ENCODE assay signal across 13 cellular contexts in the genomic region with DNA sequence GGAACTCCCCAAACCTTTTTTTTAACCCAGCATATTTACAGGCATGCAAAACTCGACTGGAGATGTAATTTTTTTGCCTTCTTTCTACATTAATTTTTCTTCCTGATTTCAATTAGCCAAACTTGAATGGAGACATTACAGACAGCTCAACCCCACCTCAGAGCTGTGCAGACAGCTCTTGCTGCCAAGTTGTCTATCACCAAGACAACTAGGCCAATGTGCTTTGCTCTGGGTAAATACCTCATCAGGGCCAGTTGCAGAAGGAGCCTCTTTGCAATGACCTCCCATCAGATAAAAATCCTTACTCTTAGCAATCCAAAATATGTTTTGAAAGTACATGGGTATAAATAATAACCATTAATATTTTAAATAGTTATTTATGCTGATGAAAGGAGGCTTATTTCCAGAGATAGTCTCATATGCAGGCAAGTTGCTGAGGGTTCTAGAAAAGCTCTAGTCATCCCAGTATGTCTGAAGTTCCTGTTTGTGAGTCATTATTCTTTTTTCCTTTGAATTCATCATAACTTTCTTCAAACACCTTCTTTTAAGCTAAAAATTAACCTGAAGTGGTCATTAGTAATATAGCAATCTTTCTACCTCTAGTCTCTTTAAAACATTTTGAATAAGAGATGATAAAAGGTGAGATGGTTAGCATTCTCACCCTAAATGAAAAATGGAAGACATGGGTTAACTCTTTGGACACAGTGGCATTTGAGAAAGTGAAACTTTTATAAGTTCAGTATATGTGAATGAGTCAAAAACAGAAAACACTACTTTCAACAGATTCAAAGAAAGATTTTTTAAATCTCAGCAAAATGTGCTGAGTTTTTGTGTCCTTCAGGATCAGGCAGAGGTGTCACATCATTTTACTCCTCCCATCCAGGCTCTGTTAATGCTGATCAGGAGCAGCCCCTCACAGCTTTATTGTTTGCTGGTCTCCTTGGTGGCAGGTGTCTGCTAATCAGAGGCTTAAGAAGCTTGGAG.
DNase-seq lines count a peak whose midpoint lies in the region; ATAC-seq, FAIRE-seq and TF ChIP-seq lines count a peak whose summit lies in the region.
"Had no signal": no experiment of that assay in that cellular context is flagged by ENCODE, and none has a peak within 500 bp of the region (broad histone marks: within the 10 kb centered on the region; RNA-seq: fewer than 3 reads in every experiment).

No MANE protein-coding gene starts in this region.

- H2AFZ ChIP-seq in astrocyte (ENCODE audit: low read depth, low read length) = no peak overlapping the region

- H3K36me3 ChIP-seq in astrocyte (ENCODE audit: insufficient read depth, low read length) = no peaks in the 10 kb centered on the region
- H3K36me3 ChIP-seq: right lobe of liver had no signal

- H3K4me3 ChIP-seq in astrocyte (ENCODE audit: insufficient read depth, low read depth, low read length) = no peak overlapping the region
- H3K4me3 ChIP-seq: right lobe of liver, testis had no signal

- H3K4me3 Mint-ChIP-seq in astrocyte (ENCODE audit: unreplicated experiment) = no peak overlapping the region
- H3K4me3 Mint-ChIP-seq: CD4-positive, CD25-positive, alpha-beta regulatory T cell had no signal

- no peaks in the 10 kb centered on the region for H3K4me1 ChIP-seq in astrocyte (ENCODE audit: insufficient read depth, low read length)
- H3K4me1 ChIP-seq: right lobe of liver, testis had no signal

- no peaks in the 10 kb centered on the region for H3K79me2 ChIP-seq in astrocyte (ENCODE audit: insufficient read depth, low read length)

- DNase-seq in astrocyte (ENCODE audit: low read depth) = no peak
- DNase-seq in H4 (ENCODE audit: low spot score) = no peak
- no peak for DNase-seq in anterior cingulate cortex (lab: John Stamatoyannopoulos, UW)
- DNase-seq: CD4-positive, CD25-positive, alpha-beta regulatory T cell; effector memory CD4-positive, alpha-beta T cell; right lobe of liver; T1000; testis had no signal

- H3K4me1 Mint-ChIP-seq in astrocyte (ENCODE audit: low read depth, unreplicated experiment) = peaks cover 3% of the 10 kb centered on the region
- H3K4me1 Mint-ChIP-seq: CD4-positive, CD25-positive, alpha-beta regulatory T cell had no signal

- no peak for TF ChIP-seq CTCF in astrocyte (IDR thresholded peaks at IDR 0.05; ENCODE audit: insufficient read depth, low read depth, low read length)

- no peaks in the 10 kb centered on the region for H3K27me3 Mint-ChIP-seq in astrocyte (ENCODE audit: low read depth, unreplicated experiment)

- H3K36me3 Mint-ChIP-seq in astrocyte (ENCODE audit: low read depth, unreplicated experiment) = no peaks in the 10 kb centered on the region
- H3K36me3 Mint-ChIP-seq: CD4-positive, CD25-positive, alpha-beta regulatory T cell had no signal

- H4K20me1 ChIP-seq in astrocyte (ENCODE audit: insufficient read depth, low read length) = no peaks in the 10 kb centered on the region

- peak overlapping the region; percentile 75 for H3K27ac Mint-ChIP-seq in astrocyte (ENCODE audit: unreplicated experiment)
- H3K27ac Mint-ChIP-seq: CD4-positive, CD25-positive, alpha-beta regulatory T cell had no signal

- no peak overlapping the region for H3K9ac ChIP-seq in astrocyte (ENCODE audit: low read length)

- ATAC-seq in GM18520 (IDR thresholded peaks at IDR 0.05; ENCODE audit: unreplicated experiment) = peak; percentile 51
- peak; percentile 68 for ATAC-seq in GM21390 (IDR thresholded peaks at IDR 0.05; ENCODE audit: unreplicated experiment)
- peak; percentile 65 for ATAC-seq in HG03159 (IDR thresholded peaks at IDR 0.05; ENCODE audit: unreplicated experiment)
- ATAC-seq in GM21515 (IDR thresholded peaks at IDR 0.05; ENCODE audit: unreplicated experiment) = no peak
- ATAC-seq in HG02798 (IDR thresholded peaks at IDR 0.05; ENCODE audit: poor library complexity, unreplicated experiment) = no peak
- ATAC-seq: right lobe of liver had no signal

- H3K9me3 Mint-ChIP-seq in astrocyte (ENCODE audit: unreplicated experiment) = no peaks in the 10 kb centered on the region
- H3K9me3 Mint-ChIP-seq: CD4-positive, CD25-positive, alpha-beta regulatory T cell had no signal

- H3K4me2 ChIP-seq in astrocyte (ENCODE audit: low read length) = no peak overlapping the region

- no peaks in the 10 kb centered on the region for H3K9me3 ChIP-seq in astrocyte (ENCODE audit: insufficient read depth, low read depth, low read length)
- H3K9me3 ChIP-seq: right lobe of liver, testis had no signal

- peak; percentile 72 for FAIRE-seq in astrocyte (lab: Jason Lieb, UNC)

- H3K27me3 ChIP-seq in astrocyte (ENCODE audit: insufficient read depth, low read length) = no peaks in the 10 kb centered on the region
- H3K27me3 ChIP-seq: right lobe of liver, testis had no signal

- H3K27ac ChIP-seq in astrocyte (ENCODE audit: low read depth, low read length) = no peak overlapping the region
- H3K27ac ChIP-seq: right lobe of liver, testis had no signal

Comparison
In these comparisons a context has a peak if more than half of its experiments do, and no peak if none do; other contexts are left out.
1. ATAC-seq: peak in GM18520 (single experiment), GM21390 (single experiment) and HG03159 (single experiment); none in GM21515 (single experiment) and HG02798 (single experiment).